ENCODE assay signal across 8 cellular contexts in the genomic region with DNA sequence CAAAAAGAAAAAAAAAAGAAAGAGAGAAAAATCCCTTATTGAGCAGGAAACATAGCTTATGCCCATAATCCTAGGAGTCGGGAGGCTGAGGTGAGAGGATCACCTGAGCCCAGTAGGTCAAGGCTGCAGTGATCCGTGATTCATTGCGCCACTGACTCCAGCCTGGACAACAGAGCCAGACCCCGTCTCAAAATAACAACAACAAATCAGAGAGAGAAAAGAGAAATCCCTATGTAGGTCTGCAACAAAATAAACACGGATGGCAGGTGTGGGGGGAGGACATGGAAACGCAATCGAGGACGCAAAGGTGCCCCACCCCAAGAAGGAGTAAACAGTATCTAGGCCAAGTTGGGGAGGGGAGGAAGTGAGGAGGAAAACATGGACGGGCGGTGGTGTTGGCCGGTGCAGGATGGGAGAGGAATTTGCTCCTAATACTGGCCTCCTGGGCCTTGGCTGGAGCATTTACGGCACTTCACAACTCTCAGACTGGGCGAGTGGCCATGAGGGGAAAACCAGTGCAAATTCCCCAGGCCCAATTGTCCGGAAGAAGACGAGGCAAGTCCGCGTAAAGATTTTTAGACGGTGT. TPM values are rescaled to one million over a fixed set of nuclear protein-coding genes. Genes with fewer than 3 reads are reported as not detected.
DNase-seq lines count a peak whose midpoint lies in the region; ATAC-seq and TF ChIP-seq lines count a peak whose summit lies in the region.

No MANE protein-coding gene starts in this region.

- no peak overlapping the region for H3K23ac ChIP-seq in neuronal stem cell (ENCODE audit: low read depth, low read length, poor library complexity)

- TF ChIP-seq EP300 in SK-N-SH (IDR thresholded peaks at IDR 0.05; ENCODE audit: borderline replicate concordance in 1 of 2, low read depth in 1 of 2, low read length in 1 of 2): no peak

- H3K18ac ChIP-seq in neuronal stem cell (ENCODE audit: low read length): peak overlapping the region; percentile 5

- H3K14ac ChIP-seq in neuronal stem cell (ENCODE audit: low read length): no peak overlapping the region

- H3K36me3 ChIP-seq in neuronal stem cell (replicated peaks in 1 of 2; ENCODE audit: control insufficient read depth in 2 of 2, insufficient read depth in 2 of 2, low read length in 2 of 2): peaks cover 13 to 33% of the 10 kb centered on the region in 2 donors
- H3K36me3 ChIP-seq in SK-N-SH (replicated peaks in 1 of 2; ENCODE audit: control insufficient read depth in 1 of 2, insufficient read depth in 2 of 2, low read length in 1 of 2): peaks cover 21 to 29% of the 10 kb centered on the region in 2 experiments

- H4K20me1 ChIP-seq in SK-N-SH (ENCODE audit: insufficient read depth): peaks cover 3% of the 10 kb centered on the region; the same call in 1 of the 2 replicates

- peak; percentile 72 for DNase-seq in NCI-H69 (lab: John Stamatoyannopoulos, UW)
- no peak for DNase-seq in epithelial cell of esophagus (ENCODE audit: low read depth)
- DNase-seq in neuronal stem cell (ENCODE audit: low spot score): no peak
- DNase-seq in SK-N-SH: no peak
- DNase-seq in activated gamma-delta T cell (lab: John Stamatoyannopoulos, UW): no peak

- H3K9me2 ChIP-seq in SK-N-SH: no peaks in the 10 kb centered on the region

- TF ChIP-seq CTCF in epithelial cell of esophagus (IDR thresholded peaks at IDR 0.05; ENCODE audit: insufficient read depth, low read depth, low read length, missing control alignments) (no peak), SK-N-SH (IDR thresholded peaks at IDR 0.05) (no peak)

- H3K27ac ChIP-seq in neuronal stem cell (replicated peaks; ENCODE audit: low read length) (no peak overlapping the region), SK-N-SH (ENCODE audit: low read depth in 2 of 2, low read length in 1 of 2) (no peak overlapping the region; a peak in 1 of 4 replicates)

- H3K9ac ChIP-seq in neuronal stem cell (ENCODE audit: low read depth, low read length, poor library complexity) (no peak overlapping the region), SK-N-SH (no peak overlapping the region)

- CTCF ChIA-PET in SK-N-SH (lab: Yijun Ruan, JAX): interaction anchor here (1.0 to 2.7 kb wide), 7 partner anchors 10 to 352 kb away, joined by 3 to 10 read pairs (median 6); a partner anchor contains a TSS

- H3K4ac ChIP-seq in neuronal stem cell (ENCODE audit: low read length): no peak overlapping the region

- no peak overlapping the region for H4K91ac ChIP-seq in neuronal stem cell (ENCODE audit: low read depth, low read length, poor library complexity)

- H2BK12ac ChIP-seq in neuronal stem cell (ENCODE audit: low read length): no peak overlapping the region

- ATAC-seq in GM18868 (IDR thresholded peaks at IDR 0.05; ENCODE audit: unreplicated experiment): peak; percentile 21
- no peak for ATAC-seq in HG03139 (IDR thresholded peaks at IDR 0.05; ENCODE audit: unreplicated experiment)
- no peak for ATAC-seq in GM19395 (IDR thresholded peaks at IDR 0.05; ENCODE audit: unreplicated experiment)

- peak overlapping the region; percentile 78 for H2AFZ ChIP-seq in neuronal stem cell (ENCODE audit: low read length)
- no peak overlapping the region for H2AFZ ChIP-seq in SK-N-SH (ENCODE audit: low read depth)

- H3K27me3 ChIP-seq in neuronal stem cell (ENCODE audit: control insufficient read depth in 3 of 3, insufficient read depth in 3 of 3, low read depth in 1 of 3, low read length in 3 of 3): no peaks in the 10 kb centered on the region
- H3K27me3 ChIP-seq in SK-N-SH (ENCODE audit: insufficient read depth): no peaks in the 10 kb centered on the region

- H3K4me3 ChIP-seq in epithelial cell of esophagus (ENCODE audit: low read length): peak overlapping the region; percentile 99
- H3K4me3 ChIP-seq in neuronal stem cell (ENCODE audit: low read length in 2 of 2): peak overlapping the region in 1 of 2 donors; percentile 80
- peak overlapping the region in 1 of 2 experiments; percentile 4; a peak in 1 of 4 replicates for H3K4me3 ChIP-seq in SK-N-SH (ENCODE audit: low read depth in 2 of 2, low read length in 1 of 2)

- no peak overlapping the region for H3K4me2 ChIP-seq in neuronal stem cell (ENCODE audit: insufficient read depth, low read length, poor library complexity, severe bottlenecking)
- H3K4me2 ChIP-seq in SK-N-SH: no peak overlapping the region

- peaks cover 3% of the 10 kb centered on the region for H3K79me1 ChIP-seq in neuronal stem cell (ENCODE audit: low read depth, low read length)

- H2BK5ac ChIP-seq in neuronal stem cell (ENCODE audit: low read length): peak overlapping the region; percentile 100

- TF ChIP-seq RAD21 in SK-N-SH (IDR thresholded peaks at IDR 0.05; ENCODE audit: low read length): no peak

- no peak overlapping the region for H2BK15ac ChIP-seq in neuronal stem cell (ENCODE audit: low read length)

- WGBS in neuronal stem cell (ENCODE audit: extremely low coverage in 2 of 2, insufficient read length in 2 of 2, insufficient replicate concordance in 1 of 2), 2 donors: no CpG with 5 or more reads among the region's 18 CpGs
- 88% methylated on average over 18 of the region's 18 CpGs for WGBS in SK-N-SH (ENCODE audit: low lambda C conversion rate)

- H3K4me1 ChIP-seq in neuronal stem cell (ENCODE audit: control insufficient read depth in 2 of 2, insufficient read depth in 1 of 2, low read depth in 1 of 2, low read length in 2 of 2) (peaks cover 3 to 8% of the 10 kb centered on the region in 2 donors), SK-N-SH (ENCODE audit: control insufficient read depth in 1 of 2, insufficient read depth in 2 of 2, low read depth in 1 of 2, low read length in 1 of 2) (no peaks in the 10 kb centered on the region; a peak in 1 of 4 replicates)

- peaks cover 20% of the 10 kb centered on the region for H3F3A ChIP-seq in SK-N-SH (replicated peaks; ENCODE audit: insufficient read depth)

- H4K8ac ChIP-seq in neuronal stem cell (ENCODE audit: low read depth, low read length): no peak overlapping the region

- peak overlapping the region; percentile 5 for H2AK5ac ChIP-seq in neuronal stem cell (ENCODE audit: low read depth, low read length)

- H2BK120ac ChIP-seq in neuronal stem cell (ENCODE audit: low read depth, low read length): no peak overlapping the region

- POLR2A ChIA-PET in SK-N-SH (lab: Yijun Ruan, JAX): interaction anchor here (0.8 to 2.6 kb wide), 9 partner anchors 14 to 357 kb away, joined by 3 to 32 read pairs (median 4); a partner anchor contains a TSS

- H3K79me2 ChIP-seq in SK-N-SH (ENCODE audit: insufficient read depth): peaks cover 46% of the 10 kb centered on the region

- peaks cover 0 to 13% of the 10 kb centered on the region in 2 donors for H3K9me3 ChIP-seq in neuronal stem cell (replicated peaks in 1 of 2; ENCODE audit: control insufficient read depth in 2 of 2, insufficient read depth in 1 of 2, low read depth in 1 of 2, low read length in 2 of 2)
- H3K9me3 ChIP-seq in SK-N-SH: no peaks in the 10 kb centered on the region

TF ChIP-seq in SK-N-SH, 30 proteins besides CTCF, POLR2A, EP300 and RAD21 (continues in another document):
- TF ChIP-seq SIN3A (IDR thresholded peaks at IDR 0.05; ENCODE audit: borderline replicate concordance, low read depth, low read length) (no peak), ELF1 (IDR thresholded peaks at IDR 0.05) (no peak), NFIC (IDR thresholded peaks at IDR 0.05; ENCODE audit: borderline replicate concordance) (no peak), EZH2phosphoT487 (IDR thresholded peaks at IDR 0.05; ENCODE audit: borderline replicate concordance, low read depth) (no peak), RCOR1 (IDR thresholded peaks at IDR 0.05; ENCODE audit: low read length) (no peak), FOXJ3 (CRISPR knock-in tag; IDR thresholded peaks at IDR 0.05) (no peak), RFX5 (IDR thresholded peaks at IDR 0.05; ENCODE audit: low read length) (no peak)
- TF ChIP-seq, protein P1, sequence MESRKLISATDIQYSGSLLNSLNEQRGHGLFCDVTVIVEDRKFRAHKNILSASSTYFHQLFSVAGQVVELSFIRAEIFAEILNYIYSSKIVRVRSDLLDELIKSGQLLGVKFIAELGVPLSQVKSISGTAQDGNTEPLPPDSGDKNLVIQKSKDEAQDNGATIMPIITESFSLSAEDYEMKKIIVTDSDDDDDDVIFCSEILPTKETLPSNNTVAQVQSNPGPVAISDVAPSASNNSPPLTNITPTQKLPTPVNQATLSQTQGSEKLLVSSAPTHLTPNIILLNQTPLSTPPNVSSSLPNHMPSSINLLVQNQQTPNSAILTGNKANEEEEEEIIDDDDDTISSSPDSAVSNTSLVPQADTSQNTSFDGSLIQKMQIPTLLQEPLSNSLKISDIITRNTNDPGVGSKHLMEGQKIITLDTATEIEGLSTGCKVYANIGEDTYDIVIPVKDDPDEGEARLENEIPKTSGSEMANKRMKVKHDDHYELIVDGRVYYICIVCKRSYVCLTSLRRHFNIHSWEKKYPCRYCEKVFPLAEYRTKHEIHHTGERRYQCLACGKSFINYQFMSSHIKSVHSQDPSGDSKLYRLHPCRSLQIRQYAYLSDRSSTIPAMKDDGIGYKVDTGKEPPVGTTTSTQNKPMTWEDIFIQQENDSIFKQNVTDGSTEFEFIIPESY (IDR thresholded peaks at IDR 0.05; ENCODE audit: borderline replicate concordance, low read depth): no peak

RNA-seq across cellular contexts. Expression of a gene that starts 0.6 kb away (rescaled TPM):
- 77.4 TPM for polyA plus RNA-seq in neuronal stem cell (2013, experiment 1 of 2)
- polyA plus RNA-seq in neuronal stem cell (2013, experiment 2 of 2): 76.9 TPM
- polyA plus RNA-seq in SK-N-SH (2012; rRNA removed): 76.7 and 84.9 TPM in 2 replicates
- polyA plus RNA-seq in SK-N-SH (2012; cell fraction: cytosol; rRNA removed): 63.8 and 71.2 TPM in 2 replicates
- 96.8 and 111 TPM in 2 replicates for polyA plus RNA-seq in SK-N-SH (2012; cell fraction: nucleus; rRNA removed)

RNA-seq across cellular contexts. Expression of a gene that starts 5.0 kb away (rescaled TPM):
- polyA plus RNA-seq in neuronal stem cell (2013, experiment 1 of 2): 0.22 TPM
- polyA plus RNA-seq in neuronal stem cell (2013, experiment 2 of 2): 0.12 TPM
- polyA plus RNA-seq in SK-N-SH (2012; rRNA removed): 0.18 TPM in 1 of 2 replicates, not detected in the other
- polyA plus RNA-seq in SK-N-SH (2012; cell fraction: cytosol; rRNA removed): 0.10 and 0.14 TPM in 2 replicates
- polyA plus RNA-seq in SK-N-SH (2012; cell fraction: nucleus; rRNA removed): 0.11 and 0.21 TPM in 2 replicates

RNA-seq across cellular contexts. Expression of a gene that starts 5.9 kb away (rescaled TPM):
- polyA plus RNA-seq in neuronal stem cell (2013, experiment 1 of 2): 110 TPM
- polyA plus RNA-seq in neuronal stem cell (2013, experiment 2 of 2): 107 TPM
- 12.3 and 17.1 TPM in 2 replicates for polyA plus RNA-seq in SK-N-SH (2012; rRNA removed)
- 11.4 and 14.2 TPM in 2 replicates for polyA plus RNA-seq in SK-N-SH (2012; cell fraction: cytosol; rRNA removed)
- polyA plus RNA-seq in SK-N-SH (2012; cell fraction: nucleus; rRNA removed): 41.5 and 44.3 TPM in 2 replicates

RNA-seq across cellular contexts. Expression of a gene that starts 17.1 kb away (rescaled TPM):
- polyA plus RNA-seq in neuronal stem cell (2013, experiment 1 of 2): 0.04 TPM
- not detected for polyA plus RNA-seq in neuronal stem cell (2013, experiment 2 of 2)
- 0.15 TPM in 1 of 2 replicates, not detected in the other for polyA plus RNA-seq in SK-N-SH (2012; rRNA removed)
- polyA plus RNA-seq in SK-N-SH (2012; cell fraction: cytosol; rRNA removed): 0.07 TPM in 1 of 2 replicates, not detected in the other
- 0.39 TPM in 1 of 2 replicates, not detected in the other for polyA plus RNA-seq in SK-N-SH (2012; cell fraction: nucleus; rRNA removed)

RNA-seq across cellular contexts. Expression of a gene that starts 20.3 kb away (rescaled TPM):
- 9.6 TPM for polyA plus RNA-seq in neuronal stem cell (2013, experiment 1 of 2)
- 9.3 TPM for polyA plus RNA-seq in neuronal stem cell (2013, experiment 2 of 2)
- polyA plus RNA-seq in SK-N-SH (2012; rRNA removed): 512 and 521 TPM in 2 replicates
- polyA plus RNA-seq in SK-N-SH (2012; cell fraction: cytosol; rRNA removed): 347 and 466 TPM in 2 replicates
- polyA plus RNA-seq in SK-N-SH (2012; cell fraction: nucleus; rRNA removed): 144 and 169 TPM in 2 replicates
